ENCODE assay signal across 8 cellular contexts in genomic region chr2:219219113-219219696, GRCh38. TPM values are rescaled to one million over a fixed set of nuclear protein-coding genes. Genes with fewer than 3 reads are reported as not detected.
DNase-seq lines count a peak whose midpoint lies in the region; ATAC-seq, FAIRE-seq and TF ChIP-seq lines count a peak whose summit lies in the region.

No MANE protein-coding gene starts in this region.

- no peak overlapping the region for H3K27ac ChIP-seq in CD4-positive, alpha-beta T cell (ENCODE audit: low read depth, low read length)
- H3K27ac ChIP-seq in OCI-LY7 (ENCODE audit: low read depth, low read length, poor library complexity, severe bottlenecking) = no peak overlapping the region
- H3K27ac ChIP-seq in endothelial cell of umbilical vein (ENCODE audit: insufficient read depth, low read depth, low read length) = peak overlapping the region; percentile 18
- peak overlapping the region; percentile 69 for H3K27ac ChIP-seq in neutrophil

- H3K36me3 ChIP-seq in OCI-LY7 (ENCODE audit: insufficient read depth, low read length) (peaks cover 47% of the 10 kb centered on the region), endothelial cell of umbilical vein (ENCODE audit: control insufficient read depth in 2 of 2, extremely low read depth in 1 of 2, insufficient read depth in 2 of 2, low read length in 2 of 2) (peaks cover 3 to 33% of the 10 kb centered on the region in 2 experiments), neutrophil (peaks cover 64% of the 10 kb centered on the region)

- peaks cover 60% of the 10 kb centered on the region for H3K36me3 Mint-ChIP-seq in CD4-positive, alpha-beta T cell (ENCODE audit: low read depth)

- no peaks in the 10 kb centered on the region for H3K27me3 Mint-ChIP-seq in CD4-positive, alpha-beta T cell

- peak overlapping the region; percentile 85 for H3K4me3 Mint-ChIP-seq in CD4-positive, alpha-beta T cell

- H3K79me2 ChIP-seq in OCI-LY7 (ENCODE audit: insufficient read depth, low read depth, low read length) (no peaks in the 10 kb centered on the region), endothelial cell of umbilical vein (ENCODE audit: control insufficient read depth, insufficient read depth, low read length) (no peaks in the 10 kb centered on the region)

- H3K4me1 ChIP-seq in OCI-LY7 (ENCODE audit: insufficient read depth, low read length, poor library complexity, severe bottlenecking) = peaks cover 10% of the 10 kb centered on the region
- H3K4me1 ChIP-seq in endothelial cell of umbilical vein (ENCODE audit: control insufficient read depth, extremely low read depth, insufficient read depth, low read length) = peaks cover 14% of the 10 kb centered on the region
- peaks cover 45 to 47% of the 10 kb centered on the region in 2 experiments for H3K4me1 ChIP-seq in neutrophil (ENCODE audit: control insufficient read depth in 1 of 2, insufficient read depth in 1 of 2, low read depth in 1 of 2, low read length in 1 of 2)

- TF ChIP-seq POLR2A in endothelial cell of umbilical vein (IDR thresholded peaks at IDR 0.05; ENCODE audit: low read depth, low read length) = no peak

- no peak for DNase-seq in CD4-positive, alpha-beta T cell
- no peak for DNase-seq in OCI-LY7 (ENCODE audit: low spot score)
- no peak for DNase-seq in endothelial cell of umbilical vein (ENCODE audit: low read depth, low spot score)
- no peak for DNase-seq in T-helper 9 cell
- DNase-seq in nucleus accumbens (lab: John Stamatoyannopoulos, UW) = no peak
- no peak for DNase-seq in NCI-H2081 treated with DMSO at 0.1 percent for 48 hours (lab: John Stamatoyannopoulos, UW)

- H4K20me1 ChIP-seq in OCI-LY7 (ENCODE audit: insufficient read depth, low read length) (no peaks in the 10 kb centered on the region), endothelial cell of umbilical vein (replicated peaks; ENCODE audit: control insufficient read depth, extremely low read depth, insufficient read depth, low read length) (no peaks in the 10 kb centered on the region)

- no peaks in the 10 kb centered on the region for H3K9me1 ChIP-seq in endothelial cell of umbilical vein (replicated peaks; ENCODE audit: control insufficient read depth, extremely low read depth, insufficient read depth, low read length)

- H3K4me1 Mint-ChIP-seq in CD4-positive, alpha-beta T cell (ENCODE audit: low read depth) = peaks cover 21% of the 10 kb centered on the region

- TSS peak; percentile 49 for BruUV-seq in OCI-LY7 (replicated peaks; lab: Mats Ljungman, UMichigan)
- BruUV-seq in endothelial cell of umbilical vein (replicated peaks; lab: Mats Ljungman, UMichigan) = TSS peak; percentile 67

- intact Hi-C loops in CD4-positive, alpha-beta T cell (cut with DNase I, micrococcal nuclease) = loop anchor here (1.0 to 5.0 kb wide), 3 partner anchors 9 to 33 kb away; partner anchors contain the start of genes TUBA4A (in 2 of the 2), TUBA4B (in 2 of the 2), ANKZF1 (in 1 of the 2) and ATG9A (in 1 of the 2)
- intact Hi-C loops in OCI-LY7 (cut with micrococcal nuclease; ENCODE audit: unreplicated experiment) (no loop called here), endothelial cell of umbilical vein (cut with micrococcal nuclease) (loop anchor here (2.0 to 5.0 kb wide), 5 partner anchors 34 to 168 kb away; partner anchors contain the start of genes DNPEP, NHEJ1, TUBA4A and TUBA4B)

- H3K9me3 ChIP-seq in CD4-positive, alpha-beta T cell (ENCODE audit: control insufficient read depth, low read length) = no peaks in the 10 kb centered on the region
- no peaks in the 10 kb centered on the region for H3K9me3 ChIP-seq in OCI-LY7 (ENCODE audit: low read length)
- H3K9me3 ChIP-seq in endothelial cell of umbilical vein (replicated peaks; ENCODE audit: control insufficient read depth, insufficient read depth, low read length) = no peaks in the 10 kb centered on the region
- H3K9me3 ChIP-seq in neutrophil = no peaks in the 10 kb centered on the region

- ATAC-seq in CD4-positive, alpha-beta T cell (ENCODE audit: poor library complexity) = no peak
- ATAC-seq in HG03342 (IDR thresholded peaks at IDR 0.05; ENCODE audit: unreplicated experiment) = no peak

- H3K27ac Mint-ChIP-seq in CD4-positive, alpha-beta T cell = peak overlapping the region; percentile 67

- no peak for TF ChIP-seq CTCF in CD4-positive, alpha-beta T cell (IDR thresholded peaks at IDR 0.05)
- TF ChIP-seq CTCF in OCI-LY7 (conservative IDR thresholded peaks at IDR 0.05; ENCODE audit: low read length) (no peak), endothelial cell of umbilical vein (IDR thresholded peaks at IDR 0.05; ENCODE audit: extremely low read depth in 1 of 2, insufficient read depth in 1 of 2, low read depth in 1 of 2, low read length in 2 of 2) (no peak), neutrophil (IDR thresholded peaks at IDR 0.05) (no peak)

- peak overlapping the region; percentile 37 for H3K9ac ChIP-seq in endothelial cell of umbilical vein (replicated peaks; ENCODE audit: extremely low read depth, insufficient read depth, low read length)

- dilution Hi-C loops in endothelial cell of umbilical vein (cut with MboI; ENCODE audit: extremely low pct_ligation_motif_present, low sequenced_read_pairs) = no loop called here

- H2AFZ ChIP-seq in OCI-LY7 (ENCODE audit: low read length) (no peak overlapping the region), endothelial cell of umbilical vein (ENCODE audit: low read depth, low read length) (peak overlapping the region; percentile 22)

- no peaks in the 10 kb centered on the region for H3K9me2 ChIP-seq in OCI-LY7 (ENCODE audit: insufficient read depth, low read length)

- POLR2A ChIA-PET in CD4-positive, alpha-beta T cell (lab: Charles Lee) = interaction anchor here (0.9 to 6.7 kb wide), 12 partner anchors 10 to 76 kb away, joined by 3 to 63 read pairs (median 10); partner anchors contain the start of genes ANKZF1, ATG9A, CNPPD1 and DNAJB2
- POLR2A ChIA-PET in OCI-LY7 (lab: Charles Lee) (no interaction called here), endothelial cell of umbilical vein (lab: Charles Lee) (interaction anchor here (0.5 to 0.8 kb wide), 2 partner anchors 10 to 68 kb away, joined by 4 read pairs; partner anchors contain the start of genes ANKZF1 and ATG9A)

- H3K4me3 ChIP-seq in OCI-LY7 (ENCODE audit: low read depth, low read length, poor library complexity, severe bottlenecking) (no peak overlapping the region), endothelial cell of umbilical vein (replicated peaks in 1 of 3; ENCODE audit: insufficient read depth in 1 of 3, low read depth in 1 of 3, low read length in 3 of 3) (peak overlapping the region in 1 of 3 experiments; percentile 46), neutrophil (ENCODE audit: low read depth in 1 of 2, low read length in 1 of 2) (peak overlapping the region; percentile 84 to 89)

- FAIRE-seq in endothelial cell of umbilical vein (lab: Jason Lieb, UNC) = peak; percentile 95

- no peak overlapping the region for H3K4me2 ChIP-seq in OCI-LY7 (ENCODE audit: low read length)
- peak overlapping the region; percentile 83 for H3K4me2 ChIP-seq in endothelial cell of umbilical vein (ENCODE audit: insufficient read depth, low read length)

- CTCF ChIA-PET in CD4-positive, alpha-beta T cell (lab: Charles Lee) = interaction anchor here (1.2 to 2.8 kb wide), 4 partner anchors 26 to 189 kb away, joined by 3 to 16 read pairs (median 4); partner anchors contain the start of genes CNPPD1, GLB1L and STK16
- CTCF ChIA-PET in OCI-LY7 (lab: Charles Lee; ENCODE audit: unreplicated experiment) = interaction anchor here (0.5 kb wide), 1 partner anchor 10 kb away, joined by 5 read pairs; the partner anchor contains the start of genes ANKZF1 and ATG9A
- CTCF ChIA-PET in endothelial cell of umbilical vein (lab: Charles Lee) = interaction anchor here (0.5 to 2.2 kb wide), 7 partner anchors 8 to 76 kb away, joined by 3 to 12 read pairs (median 4); partner anchors contain the start of genes ANKZF1, ATG9A, CNPPD1 and DNAJB2

- H3K27me3 ChIP-seq in CD4-positive, alpha-beta T cell (ENCODE audit: control insufficient read depth, insufficient read depth, low read length) = no peaks in the 10 kb centered on the region
- H3K27me3 ChIP-seq in endothelial cell of umbilical vein (ENCODE audit: control insufficient read depth in 2 of 2, insufficient read depth in 2 of 2, low read length in 2 of 2) = no peaks in the 10 kb centered on the region
- H3K27me3 ChIP-seq in neutrophil = peaks cover 29% of the 10 kb centered on the region

- no peaks in the 10 kb centered on the region for H3K9me3 Mint-ChIP-seq in CD4-positive, alpha-beta T cell

RNA-seq across cellular contexts. Expression of gene ABCB6, which starts 0.4 kb away (rescaled TPM):
- 1 to 10 TPM; 2.6 to 3.1 TPM for total RNA-seq in CD4-positive, alpha-beta T cell
- total RNA-seq in OCI-LY7 (2014; rRNA removed; shearing (Covaris generic)) = 4.0 and 6.4 TPM in 2 replicates
- total RNA-seq in OCI-LY7 (2022) (8.4 and 10.2 TPM in 2 replicates), endothelial cell of umbilical vein (26.6 and 32.5 TPM in 2 replicates)
- polyA plus RNA-seq in endothelial cell of umbilical vein = 25.7 and 35.1 TPM in 2 replicates
- 18.9 and 24.0 TPM in 2 replicates for polyA plus RNA-seq in endothelial cell of umbilical vein (2011; cell fraction: cytosol; rRNA removed)
- polyA plus RNA-seq in endothelial cell of umbilical vein (2011; cell fraction: nucleus; rRNA removed) = 118 and 144 TPM in 2 replicates
- 25.1 and 28.6 TPM in 2 replicates for polyA plus RNA-seq in endothelial cell of umbilical vein (2012)
- polyA minus RNA-seq in endothelial cell of umbilical vein = 45.0 and 58.6 TPM in 2 replicates
- 4.3 TPM for polyA minus RNA-seq in endothelial cell of umbilical vein (2011; cell fraction: cytosol; rRNA and poly(A)+ RNA removed)
- polyA minus RNA-seq in endothelial cell of umbilical vein (2011; cell fraction: nucleus; rRNA and poly(A)+ RNA removed) = 28.8 and 36.5 TPM in 2 replicates

RNA-seq across cellular contexts. Expression of gene ATG9A, which starts 10.2 kb away (rescaled TPM):
- 100 to 1,000 TPM; 105 to 106 TPM for total RNA-seq in CD4-positive, alpha-beta T cell
- 22.2 and 27.7 TPM in 2 replicates for total RNA-seq in OCI-LY7 (2014; rRNA removed; shearing (Covaris generic))
- total RNA-seq in OCI-LY7 (2022) = 23.4 and 27.3 TPM in 2 replicates
- total RNA-seq in endothelial cell of umbilical vein = 62.2 and 65.5 TPM in 2 replicates
- 95.0 and 110 TPM in 2 replicates for polyA plus RNA-seq in endothelial cell of umbilical vein
- 63.1 and 63.6 TPM in 2 replicates for polyA plus RNA-seq in endothelial cell of umbilical vein (2011; cell fraction: cytosol; rRNA removed)
- polyA plus RNA-seq in endothelial cell of umbilical vein (2011; cell fraction: nucleus; rRNA removed) = 73.2 and 82.3 TPM in 2 replicates
- 66.6 and 67.7 TPM in 2 replicates for polyA plus RNA-seq in endothelial cell of umbilical vein (2012)
- polyA minus RNA-seq in endothelial cell of umbilical vein = 160 and 181 TPM in 2 replicates
- 44.4 TPM for polyA minus RNA-seq in endothelial cell of umbilical vein (2011; cell fraction: cytosol; rRNA and poly(A)+ RNA removed)
- 44.0 and 56.0 TPM in 2 replicates for polyA minus RNA-seq in endothelial cell of umbilical vein (2011; cell fraction: nucleus; rRNA and poly(A)+ RNA removed)

RNA-seq across cellular contexts. Expression of gene ANKZF1, which starts 10.4 kb away (rescaled TPM):
- total RNA-seq in CD4-positive, alpha-beta T cell = 100 to 1,000 TPM; 128 to 135 TPM
- 57.8 and 91.0 TPM in 2 replicates for total RNA-seq in OCI-LY7 (2014; rRNA removed; shearing (Covaris generic))
- total RNA-seq in OCI-LY7 (2022) (73.2 and 82.4 TPM in 2 replicates), endothelial cell of umbilical vein (34.0 and 36.2 TPM in 2 replicates)
- 23.4 and 26.5 TPM in 2 replicates for polyA plus RNA-seq in endothelial cell of umbilical vein
- polyA plus RNA-seq in endothelial cell of umbilical vein (2011; cell fraction: cytosol; rRNA removed) = 9.5 and 11.3 TPM in 2 replicates
- polyA plus RNA-seq in endothelial cell of umbilical vein (2011; cell fraction: nucleus; rRNA removed) = 247 and 254 TPM in 2 replicates
- polyA plus RNA-seq in endothelial cell of umbilical vein (2012) = 17.9 and 20.6 TPM in 2 replicates
- polyA minus RNA-seq in endothelial cell of umbilical vein = 24.7 and 30.2 TPM in 2 replicates
- polyA minus RNA-seq in endothelial cell of umbilical vein (2011; cell fraction: cytosol; rRNA and poly(A)+ RNA removed) = 13.5 TPM
- polyA minus RNA-seq in endothelial cell of umbilical vein (2011; cell fraction: nucleus; rRNA and poly(A)+ RNA removed) = 51.8 and 63.3 TPM in 2 replicates

RNA-seq across cellular contexts. Expression of gene ZFAND2B, which starts 12.6 kb away (rescaled TPM):
- 10 to 100 TPM; 65.9 to 67.4 TPM for total RNA-seq in CD4-positive, alpha-beta T cell
- 42.4 and 51.6 TPM in 2 replicates for total RNA-seq in OCI-LY7 (2014; rRNA removed; shearing (Covaris generic))
- total RNA-seq in OCI-LY7 (2022) = 35.3 and 35.9 TPM in 2 replicates
- 23.3 and 24.0 TPM in 2 replicates for total RNA-seq in endothelial cell of umbilical vein
- 52.0 and 52.9 TPM in 2 replicates for polyA plus RNA-seq in endothelial cell of umbilical vein
- polyA plus RNA-seq in endothelial cell of umbilical vein (2011; cell fraction: cytosol; rRNA removed) = 32.0 and 36.7 TPM in 2 replicates
- 114 and 121 TPM in 2 replicates for polyA plus RNA-seq in endothelial cell of umbilical vein (2011; cell fraction: nucleus; rRNA removed)
- polyA plus RNA-seq in endothelial cell of umbilical vein (2012) = 21.3 and 21.7 TPM in 2 replicates
- polyA minus RNA-seq in endothelial cell of umbilical vein = 24.0 and 33.6 TPM in 2 replicates
- 11.8 TPM for polyA minus RNA-seq in endothelial cell of umbilical vein (2011; cell fraction: cytosol; rRNA and poly(A)+ RNA removed)
- 14.6 and 15.0 TPM in 2 replicates for polyA minus RNA-seq in endothelial cell of umbilical vein (2011; cell fraction: nucleus; rRNA and poly(A)+ RNA removed)

RNA-seq across cellular contexts. Expression of gene GLB1L, which starts 26.0 kb away (rescaled TPM):
- total RNA-seq in CD4-positive, alpha-beta T cell = 1 to 10 TPM; 2.4 to 3.0 TPM
- 2.7 and 8.6 TPM in 2 replicates for total RNA-seq in OCI-LY7 (2014; rRNA removed; shearing (Covaris generic))
- total RNA-seq in OCI-LY7 (2022) (6.4 and 6.9 TPM in 2 replicates), endothelial cell of umbilical vein (9.2 and 9.5 TPM in 2 replicates)
- 11.9 and 13.6 TPM in 2 replicates for polyA plus RNA-seq in endothelial cell of umbilical vein
- 9.2 and 10.7 TPM in 2 replicates for polyA plus RNA-seq in endothelial cell of umbilical vein (2011; cell fraction: cytosol; rRNA removed)
- polyA plus RNA-seq in endothelial cell of umbilical vein (2011; cell fraction: nucleus; rRNA removed) = 15.2 and 18.4 TPM in 2 replicates
- polyA plus RNA-seq in endothelial cell of umbilical vein (2012) = 9.4 and 17.0 TPM in 2 replicates
- polyA minus RNA-seq in endothelial cell of umbilical vein = 17.0 and 21.3 TPM in 2 replicates
- 3.9 TPM for polyA minus RNA-seq in endothelial cell of umbilical vein (2011; cell fraction: cytosol; rRNA and poly(A)+ RNA removed)
- polyA minus RNA-seq in endothelial cell of umbilical vein (2011; cell fraction: nucleus; rRNA and poly(A)+ RNA removed) = 6.2 and 7.7 TPM in 2 replicates

Comparison
In these comparisons a context has a peak if more than half of its experiments do, and no peak if none do; other contexts are left out.
1. H3K27ac ChIP-seq: peak in endothelial cell of umbilical vein (single experiment) and neutrophil (single experiment); none in CD4-positive, alpha-beta T cell (single experiment) and OCI-LY7 (single experiment).